ENCODE assay signal across 9 cellular contexts in the genomic region with DNA sequence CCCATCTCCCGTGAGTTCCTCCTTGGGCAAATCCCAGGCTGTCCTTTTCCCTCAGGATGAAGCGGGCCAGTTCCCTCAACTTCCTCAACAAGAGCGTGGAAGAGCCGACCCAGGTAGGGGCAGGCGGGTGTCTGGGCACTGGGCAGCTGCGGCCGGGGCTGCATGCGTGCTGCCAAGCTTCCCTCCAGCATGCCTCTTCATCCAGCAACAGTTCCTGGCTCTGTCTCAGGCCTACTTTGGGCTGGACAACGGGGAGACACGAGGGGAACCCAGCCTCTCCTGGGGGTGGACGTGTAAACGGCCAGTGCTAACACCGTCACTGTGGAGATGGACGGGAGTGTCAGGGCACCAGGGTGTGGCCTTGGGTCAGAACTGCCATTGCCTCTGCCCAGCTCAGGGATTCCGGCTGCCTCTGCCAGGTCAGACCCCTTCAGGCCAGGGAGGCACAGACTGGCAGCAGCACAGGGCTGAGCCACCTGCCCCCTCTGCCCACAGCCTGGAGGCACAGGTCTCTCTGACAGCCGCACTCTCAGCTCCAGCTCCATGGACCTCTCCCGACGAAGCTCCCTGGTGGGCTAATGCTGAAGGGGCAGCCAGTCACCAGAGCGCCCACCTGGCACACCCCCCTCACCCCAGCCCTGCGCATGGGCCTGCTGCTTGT. TPM values are rescaled to one million over a fixed set of nuclear protein-coding genes. Genes with fewer than 3 reads are reported as not detected.
DNase-seq lines count a peak whose midpoint lies in the region; ATAC-seq and TF ChIP-seq lines count a peak whose summit lies in the region.
"Had no signal": no experiment of that assay in that cellular context is flagged by ENCODE, and none has a peak within 500 bp of the region (broad histone marks: within the 10 kb centered on the region; RNA-seq: fewer than 3 reads in every experiment).

No MANE protein-coding gene starts in this region.

- no peak overlapping the region for H3K9ac ChIP-seq in iPS-18a (ENCODE audit: low read length)

- peaks cover 4% of the 10 kb centered on the region for H3K27me3 Mint-ChIP-seq in activated CD4-positive, alpha-beta T cell treated with anti-CD3 and anti-CD28 coated beads, Interleukin-2, amount 10 ng/mL, durations not matched to agents 24 days and 14 days
- H3K27me3 Mint-ChIP-seq in activated naive CD8-positive, alpha-beta T cell treated with anti-CD3 and anti-CD28 coated beads, Interleukin-2, amount 10 ng/mL, durations not matched to agents 7 days and 5 days, result no peaks in the 10 kb centered on the region

- H3K4me3 Mint-ChIP-seq in activated CD4-positive, alpha-beta T cell treated with anti-CD3 and anti-CD28 coated beads, Interleukin-2, amount 10 ng/mL, durations not matched to agents 24 days and 14 days, result peak overlapping the region; percentile 99
- H3K4me3 Mint-ChIP-seq in activated naive CD8-positive, alpha-beta T cell treated with anti-CD3 and anti-CD28 coated beads, Interleukin-2, amount 10 ng/mL, durations not matched to agents 7 days and 5 days, result peak overlapping the region; percentile 87

- H3K4me3 ChIP-seq in iPS-18a (ENCODE audit: low read length), result peak overlapping the region; percentile 54

- no peaks in the 10 kb centered on the region for H3K27me3 ChIP-seq in iPS-18a (ENCODE audit: control insufficient read depth, insufficient read depth, low read length)

- intact Hi-C loops in activated CD4-positive, alpha-beta T cell treated with anti-CD3 and anti-CD28 coated beads, Interleukin-2, amount 10 ng/mL, durations not matched to agents 24 days and 14 days (cut with micrococcal nuclease), result loop anchor here (1.0 to 5.0 kb wide), 3 partner anchors 16 to 264 kb away; partner anchors contain the start of genes B4GAT1, BANF1, BRMS1 and EIF1AD

- H3K27ac ChIP-seq in iPS-18a (ENCODE audit: low read length), result no peak overlapping the region
- H3K27ac ChIP-seq in substantia nigra (ENCODE audit: low read depth, low read length, poor library complexity, severe bottlenecking), result peak overlapping the region; percentile 92

- H3K4me1 Mint-ChIP-seq in activated CD4-positive, alpha-beta T cell treated with anti-CD3 and anti-CD28 coated beads, Interleukin-2, amount 10 ng/mL, durations not matched to agents 24 days and 14 days, result peaks cover 25% of the 10 kb centered on the region
- H3K4me1 Mint-ChIP-seq in activated naive CD8-positive, alpha-beta T cell treated with anti-CD3 and anti-CD28 coated beads, Interleukin-2, amount 10 ng/mL, durations not matched to agents 7 days and 5 days, result peaks cover 27% of the 10 kb centered on the region

- POLR2A ChIA-PET in activated naive CD8-positive, alpha-beta T cell treated with anti-CD3 and anti-CD28 coated beads, Interleukin-2, amount 10 ng/mL, durations not matched to agents 7 days and 5 days (lab: Charles Lee), result interaction anchor here (2.0 kb wide), 1 partner anchor 11 kb away, joined by 12 read pairs; no protein-coding TSS in a partner anchor
- POLR2A ChIA-PET in HEK293T (lab: Yijun Ruan, JAX), result interaction anchor here (1.1 to 3.6 kb wide), 2 partner anchors 23 to 44 kb away, joined by 4 to 15 read pairs; partner anchors contain the start of gene YIF1A

- peaks cover 33% of the 10 kb centered on the region for H3K36me3 ChIP-seq in iPS-18a (ENCODE audit: control insufficient read depth, low read depth, low read length)

- peaks cover 4% of the 10 kb centered on the region for H3K4me1 ChIP-seq in iPS-18a (ENCODE audit: control insufficient read depth, low read depth, low read length)

- H3K9me3 ChIP-seq in iPS-18a (ENCODE audit: control insufficient read depth, low read depth, low read length), result no peaks in the 10 kb centered on the region

- ATAC-seq in activated naive CD8-positive, alpha-beta T cell treated with anti-CD3 and anti-CD28 coated beads, Interleukin-2, amount 10 ng/mL, durations not matched to agents 7 days and 5 days (ENCODE audit: low read depth), result no peak
- ATAC-seq in GM21576 (IDR thresholded peaks at IDR 0.05; ENCODE audit: unreplicated experiment), result no peak

- peaks cover 43% of the 10 kb centered on the region for H3K36me3 Mint-ChIP-seq in activated CD4-positive, alpha-beta T cell treated with anti-CD3 and anti-CD28 coated beads, Interleukin-2, amount 10 ng/mL, durations not matched to agents 24 days and 14 days (ENCODE audit: low read depth)
- peaks cover 11% of the 10 kb centered on the region for H3K36me3 Mint-ChIP-seq in activated naive CD8-positive, alpha-beta T cell treated with anti-CD3 and anti-CD28 coated beads, Interleukin-2, amount 10 ng/mL, durations not matched to agents 7 days and 5 days

- DNase-seq in activated CD4-positive, alpha-beta T cell treated with anti-CD3 and anti-CD28 coated beads, Interleukin-2, amount 10 ng/mL, durations not matched to agents 24 days and 14 days, result no peak
- no peak for DNase-seq in activated CD4-positive, alpha-beta T cell treated with anti-CD3 and anti-CD28 coated beads, Interleukin-2, amount 50 U/mL, for 48 hours
- no peak for DNase-seq in activated naive CD8-positive, alpha-beta T cell treated with anti-CD3 and anti-CD28 coated beads, Interleukin-2, amount 10 ng/mL, durations not matched to agents 7 days and 5 days
- DNase-seq in substantia nigra (lab: John Stamatoyannopoulos, UW) (no peak), HEK293T (ENCODE audit: extremely low spot score) (no peak), ecto neural progenitor cell (ENCODE audit: low spot score) (no peak)
- DNase-seq: NK-92 treated with Interleukin-12 subunit alpha and Interleukin-12 subunit beta, amount 100 ng/mL, for 24 hours had no signal

- no peaks in the 10 kb centered on the region for H3K9me3 Mint-ChIP-seq in activated CD4-positive, alpha-beta T cell treated with anti-CD3 and anti-CD28 coated beads, Interleukin-2, amount 10 ng/mL, durations not matched to agents 24 days and 14 days
- no peaks in the 10 kb centered on the region for H3K9me3 Mint-ChIP-seq in activated naive CD8-positive, alpha-beta T cell treated with anti-CD3 and anti-CD28 coated beads, Interleukin-2, amount 10 ng/mL, durations not matched to agents 7 days and 5 days

- peak overlapping the region; percentile 87 for H3K27ac Mint-ChIP-seq in activated CD4-positive, alpha-beta T cell treated with anti-CD3 and anti-CD28 coated beads, Interleukin-2, amount 10 ng/mL, durations not matched to agents 24 days and 14 days
- H3K27ac Mint-ChIP-seq in activated naive CD8-positive, alpha-beta T cell treated with anti-CD3 and anti-CD28 coated beads, Interleukin-2, amount 10 ng/mL, durations not matched to agents 7 days and 5 days, result peak overlapping the region; percentile 79

- CTCF ChIA-PET in HEK293T (lab: Yijun Ruan, JAX), result interaction anchor here (1.7 kb wide), 1 partner anchor 12 kb away, joined by 4 read pairs; no protein-coding TSS in a partner anchor

TF ChIP-seq in HEK293T, 16 proteins besides CTCF, POLR2A, EP300 and RAD21:
- TF ChIP-seq FOXM1 (IDR thresholded peaks at IDR 0.05; ENCODE audit: borderline replicate concordance), result no peak
- no peak for TF ChIP-seq SUZ12 (IDR thresholded peaks at IDR 0.05)
- TF ChIP-seq ZNF384 (IDR thresholded peaks at IDR 0.05), result no peak
- no peak for TF ChIP-seq L3MBTL2 (conservative IDR thresholded peaks at IDR 0.05)

RNA-seq across cellular contexts. Expression of gene RAB1B, which starts 1.9 kb away (rescaled TPM):
- 117 and 123 TPM in 2 replicates for total RNA-seq in activated CD4-positive, alpha-beta T cell treated with anti-CD3 and anti-CD28 coated beads, Interleukin-2, amount 10 ng/mL, durations not matched to agents 24 days and 14 days
- total RNA-seq in activated naive CD8-positive, alpha-beta T cell treated with anti-CD3 and anti-CD28 coated beads, Interleukin-2, amount 10 ng/mL, durations not matched to agents 7 days and 5 days, result 100 to 1,000 TPM; 136 to 145 TPM

RNA-seq across cellular contexts. Expression of gene KLC2, which starts 9.0 kb away (rescaled TPM):
- 56.6 and 57.0 TPM in 2 replicates for total RNA-seq in activated CD4-positive, alpha-beta T cell treated with anti-CD3 and anti-CD28 coated beads, Interleukin-2, amount 10 ng/mL, durations not matched to agents 24 days and 14 days
- 10 to 100 TPM; 39.3 to 41.9 TPM for total RNA-seq in activated naive CD8-positive, alpha-beta T cell treated with anti-CD3 and anti-CD28 coated beads, Interleukin-2, amount 10 ng/mL, durations not matched to agents 7 days and 5 days

RNA-seq across cellular contexts. Expression of gene CNIH2, which starts 11.5 kb away (rescaled TPM):
- total RNA-seq in activated CD4-positive, alpha-beta T cell treated with anti-CD3 and anti-CD28 coated beads, Interleukin-2, amount 10 ng/mL, durations not matched to agents 24 days and 14 days, result 1.0 and 2.7 TPM in 2 replicates
- 1 to 10 TPM; 2.1 to 2.7 TPM for total RNA-seq in activated naive CD8-positive, alpha-beta T cell treated with anti-CD3 and anti-CD28 coated beads, Interleukin-2, amount 10 ng/mL, durations not matched to agents 7 days and 5 days

RNA-seq across cellular contexts. Expression of gene YIF1A, which starts 22.4 kb away (rescaled TPM):
- total RNA-seq in activated CD4-positive, alpha-beta T cell treated with anti-CD3 and anti-CD28 coated beads, Interleukin-2, amount 10 ng/mL, durations not matched to agents 24 days and 14 days, result 108 and 119 TPM in 2 replicates
- total RNA-seq in activated naive CD8-positive, alpha-beta T cell treated with anti-CD3 and anti-CD28 coated beads, Interleukin-2, amount 10 ng/mL, durations not matched to agents 7 days and 5 days, result 10 to 100 TPM; 44.5 to 45.5 TPM

RNA-seq across cellular contexts. Expression of gene TMEM151A, which starts 25.2 kb away (rescaled TPM):
- not detected in 2 replicates for total RNA-seq in activated CD4-positive, alpha-beta T cell treated with anti-CD3 and anti-CD28 coated beads, Interleukin-2, amount 10 ng/mL, durations not matched to agents 24 days and 14 days
- not detected for total RNA-seq in activated naive CD8-positive, alpha-beta T cell treated with anti-CD3 and anti-CD28 coated beads, Interleukin-2, amount 10 ng/mL, durations not matched to agents 7 days and 5 days
